In the genomic region with DNA sequence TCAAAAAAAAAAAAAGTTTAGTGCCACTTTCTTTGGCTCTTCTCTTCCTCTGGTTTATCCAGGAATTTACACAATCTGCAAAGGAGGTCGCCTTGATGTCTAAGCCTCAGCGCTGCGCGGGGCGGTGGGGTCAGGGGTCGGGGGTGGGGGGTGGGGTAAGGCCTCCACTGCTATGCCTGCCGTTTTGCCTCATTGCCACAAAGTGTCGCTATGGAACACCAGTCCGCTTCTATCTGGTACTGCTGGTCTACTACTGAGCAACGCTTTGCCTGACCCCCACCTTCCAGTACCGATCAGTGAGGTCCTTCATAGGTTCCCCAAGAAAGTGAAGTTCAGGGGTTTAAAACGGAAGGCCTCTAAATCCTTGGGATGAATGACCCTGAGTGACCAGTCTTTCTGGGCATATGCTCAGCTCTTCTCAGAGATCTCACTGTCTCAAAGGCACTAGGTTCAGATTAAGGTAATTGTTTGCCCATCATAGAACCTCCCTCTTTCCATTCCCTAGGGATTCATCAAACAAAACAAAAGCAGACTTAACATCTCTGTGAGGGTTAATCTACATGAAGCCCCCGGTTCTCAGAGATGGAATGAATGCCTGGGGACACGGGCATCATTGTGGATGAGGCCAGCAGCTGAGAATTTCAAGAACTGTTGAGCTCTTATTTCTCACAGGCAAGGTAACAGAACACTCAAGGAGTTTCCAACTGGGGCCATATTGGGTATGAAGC, we compare ENCODE assay signal across 14 cellular contexts. TPM values are rescaled to one million over a fixed set of nuclear protein-coding genes. Genes with fewer than 3 reads are reported as not detected.
DNase-seq lines count a peak whose midpoint lies in the region; ATAC-seq, FAIRE-seq and TF ChIP-seq lines count a peak whose summit lies in the region.
"Had no signal": no experiment of that assay in that cellular context is flagged by ENCODE, and none has a peak within 500 bp of the region (broad histone marks: within the 10 kb centered on the region; RNA-seq: fewer than 3 reads in every experiment).

No MANE protein-coding gene starts in this region.

- no peaks in the 10 kb centered on the region for H3K9me1 ChIP-seq in IMR-90 (ENCODE audit: insufficient read depth, low read length)

- H3K23ac ChIP-seq in IMR-90 (ENCODE audit: low read depth, low read length), result no peak overlapping the region
- H3K23ac ChIP-seq in H1 (ENCODE audit: insufficient read length), result no peak overlapping the region

- H3K79me1 ChIP-seq in IMR-90 (ENCODE audit: low read depth in 1 of 2, low read length in 2 of 2) (no peaks in the 10 kb centered on the region), H1 (ENCODE audit: low read depth, low read length) (no peaks in the 10 kb centered on the region)

- H4K8ac ChIP-seq in IMR-90 (ENCODE audit: low read depth in 2 of 2, low read length in 2 of 2) (no peak overlapping the region), H1 (ENCODE audit: extremely low read depth, insufficient read depth, low read length) (no peak overlapping the region)

- no peak overlapping the region for H4K5ac ChIP-seq in IMR-90 (ENCODE audit: low read depth, low read length)
- no peak overlapping the region for H4K5ac ChIP-seq in H1 (ENCODE audit: insufficient read length, low read depth, low read length)

- TF ChIP-seq POLR2A in IMR-90 (IDR thresholded peaks at IDR 0.05; ENCODE audit: low read depth, low read length) (no peak), H1 (IDR thresholded peaks at IDR 0.05; ENCODE audit: control extremely low read depth in 1 of 2, low read depth in 2 of 2, low read length in 2 of 2) (no peak)

- no peak overlapping the region for H3K4me3 ChIP-seq in IMR-90 (ENCODE audit: insufficient read depth, low read depth, low read length)
- H3K4me3 ChIP-seq in H1 (ENCODE audit: extremely low read depth in 1 of 4, insufficient read depth in 2 of 4, low read depth in 3 of 4, low read length in 4 of 4), result 0 out of 8 replicates have a peak overlapping the region, but pooled peaks of 1 of the 4 experiments have one; percentile 32
- H3K4me3 ChIP-seq in small intestine (ENCODE audit: low read depth in 1 of 2, low read length in 2 of 2), result no peak overlapping the region
- H3K4me3 ChIP-seq: colonic mucosa, Peyer's patch had no signal

- FAIRE-seq in H1 (lab: Jason Lieb, UNC), result peak; percentile 78
- FAIRE-seq in small intestine (lab: Jason Lieb, UNC), result no peak

- no peaks in the 10 kb centered on the region for H3K4me1 Mint-ChIP-seq in activated naive CD4-positive, alpha-beta T cell treated with anti-CD3 and anti-CD28 coated beads for 36 hours (ENCODE audit: low read depth)
- no peaks in the 10 kb centered on the region for H3K4me1 Mint-ChIP-seq in T-helper 2 cell treated with Interferon-gamma antibody and Interleukin-4, amounts not matched to agents 5 μg/mL and 100 μg/mL, for 36 hours (ENCODE audit: low read depth)

- H2AFZ ChIP-seq in IMR-90 (replicated peaks; ENCODE audit: low read length, poor library complexity), result no peak overlapping the region
- no peak overlapping the region for H2AFZ ChIP-seq in H1 (ENCODE audit: low read length)

- H2BK120ac ChIP-seq in IMR-90 (ENCODE audit: low read depth, low read length), result no peak overlapping the region
- H2BK120ac ChIP-seq in H1 (replicated peaks; ENCODE audit: low read depth, low read length), result no peak overlapping the region

- H3K18ac ChIP-seq in IMR-90 (ENCODE audit: low read depth, low read length), result no peak overlapping the region
- H3K18ac ChIP-seq in H1 (ENCODE audit: extremely low read depth, low read length), result no peak overlapping the region

- no peak overlapping the region for H3K9ac ChIP-seq in IMR-90 (ENCODE audit: low read depth, low read length)
- H3K9ac ChIP-seq in H1 (replicated peaks in 1 of 4; ENCODE audit: extremely low read depth in 1 of 4, low read depth in 3 of 4, low read length in 3 of 4), result no peak overlapping the region

- TF ChIP-seq CTCF in IMR-90 (conservative IDR thresholded peaks at IDR 0.05; ENCODE audit: low read depth, low read length), result no peak
- peak; percentile 34 to 66 (median 55); a peak in 3 of 4 replicates for TF ChIP-seq CTCF in H1 (IDR thresholded peaks at IDR 0.05; ENCODE audit: control extremely low read depth in 1 of 3, insufficient read depth in 1 of 3, low read depth in 1 of 3, low read length in 3 of 3)

- no peak overlapping the region for H3K4me3 Mint-ChIP-seq in activated naive CD4-positive, alpha-beta T cell treated with anti-CD3 and anti-CD28 coated beads for 36 hours
- no peak overlapping the region for H3K4me3 Mint-ChIP-seq in T-helper 2 cell treated with Interferon-gamma antibody and Interleukin-4, amounts not matched to agents 5 μg/mL and 100 μg/mL, for 36 hours
- H3K4me3 Mint-ChIP-seq: activated naive CD8-positive, alpha-beta T cell; T-helper 1 cell treated with Interleukin-12 subunit alpha and Interleukin-12 subunit beta and Interleukin-4 antibody, amounts not matched to agents 30 μg/mL and 1 μg/mL, for 36 hours had no signal

- H3K79me2 ChIP-seq in H1 (ENCODE audit: control insufficient read depth in 1 of 2, insufficient read depth in 2 of 2, low read length in 2 of 2), result no peaks in the 10 kb centered on the region

- no peaks in the 10 kb centered on the region for H3K36me3 ChIP-seq in IMR-90 (ENCODE audit: control insufficient read depth, insufficient read depth, low read length)
- H3K36me3 ChIP-seq in H1 (ENCODE audit: control insufficient read depth in 2 of 4, insufficient read depth in 4 of 4, low read length in 3 of 4), result no peaks in the 10 kb centered on the region
- H3K36me3 ChIP-seq in small intestine (ENCODE audit: control insufficient read depth in 2 of 2, insufficient read depth in 2 of 2, low read length in 2 of 2), result no peaks in the 10 kb centered on the region
- H3K36me3 ChIP-seq: colonic mucosa, Peyer's patch had no signal

- no peak overlapping the region for H2BK12ac ChIP-seq in H1 (ENCODE audit: low read depth, low read length)

- no peak overlapping the region for H2AK5ac ChIP-seq in IMR-90 (ENCODE audit: low read depth, low read length)
- H2AK5ac ChIP-seq in H1 (ENCODE audit: low read depth, low read length), result no peak overlapping the region

- H3K56ac ChIP-seq in IMR-90 (ENCODE audit: extremely low read depth, insufficient read depth, low read length), result no peak overlapping the region
- H3K56ac ChIP-seq in H1 (replicated peaks; ENCODE audit: insufficient read length, low read depth, low read length), result no peak overlapping the region

- H3K4ac ChIP-seq in IMR-90 (ENCODE audit: low read depth, low read length) (no peak overlapping the region), H1 (replicated peaks; ENCODE audit: insufficient read length, low read depth, low read length) (no peak overlapping the region)

- no TSS peak for BruUV-seq in IMR-90 (replicated peaks; lab: Mats Ljungman, UMichigan)

- DNase-seq in activated naive CD4-positive, alpha-beta T cell treated with anti-CD3 and anti-CD28 coated beads for 36 hours, result peak; percentile 25
- DNase-seq in activated naive CD4-positive, alpha-beta T cell treated with anti-CD3 and anti-CD28 coated beads, Interleukin-2, amount 50 U/mL, for 16 hours, result no peak
- DNase-seq in IMR-90 (no peak), H1 (ENCODE audit: low read depth in 1 of 2, low spot score in 2 of 2) (peak in 1 of 2 experiments; percentile 47), small intestine (peak; percentile 4), NCI-H1417 treated with DMSO at 0.1 percent for 48 hours (lab: John Stamatoyannopoulos, UW) (no peak)
- no peak for DNase-seq in T-helper 2 cell treated with Interferon-gamma antibody and Interleukin-4, amounts not matched to agents 5 μg/mL and 100 μg/mL, for 36 hours (ENCODE audit: low spot score)
- DNase-seq in activated CD8-positive, alpha-beta memory T cell treated with anti-CD3 and anti-CD28 coated beads, Interleukin-2, amount 50 U/mL, for 48 hours, result no peak
- DNase-seq: ACHN, Caco-2, colonic mucosa, Peyer's patch had no signal

- no peak overlapping the region for H3K27ac Mint-ChIP-seq in activated naive CD4-positive, alpha-beta T cell treated with anti-CD3 and anti-CD28 coated beads for 36 hours
- no peak overlapping the region for H3K27ac Mint-ChIP-seq in T-helper 2 cell treated with Interferon-gamma antibody and Interleukin-4, amounts not matched to agents 5 μg/mL and 100 μg/mL, for 36 hours
- H3K27ac Mint-ChIP-seq: activated naive CD8-positive, alpha-beta T cell; T-helper 1 cell treated with Interleukin-12 subunit alpha and Interleukin-12 subunit beta and Interleukin-4 antibody, amounts not matched to agents 30 μg/mL and 1 μg/mL, for 36 hours had no signal

- H3K27me3 ChIP-seq in IMR-90 (ENCODE audit: control insufficient read depth, insufficient read depth, low read length), result peaks cover 4% of the 10 kb centered on the region; the same call in 1 of the 2 replicates
- no peaks in the 10 kb centered on the region for H3K27me3 ChIP-seq in H1 (replicated peaks in 1 of 4; ENCODE audit: control insufficient read depth in 3 of 4, extremely low read depth in 1 of 4, insufficient read depth in 3 of 4, low read length in 3 of 4)
- H3K27me3 ChIP-seq in small intestine (ENCODE audit: control insufficient read depth in 2 of 2, insufficient read depth in 2 of 2, low read length in 2 of 2), result no peaks in the 10 kb centered on the region
- H3K27me3 ChIP-seq: colonic mucosa, Peyer's patch had no signal

- in situ Hi-C loops in IMR-90 (cut with MboI; ENCODE audit: low sequenced_read_pairs), result no loop called here

- H2BK20ac ChIP-seq in IMR-90 (ENCODE audit: low read depth, low read length) (no peak overlapping the region), H1 (ENCODE audit: low read length) (no peak overlapping the region)

- H2BK5ac ChIP-seq in IMR-90 (ENCODE audit: low read depth, low read length, poor library complexity, severe bottlenecking), result no peak overlapping the region
- H2BK5ac ChIP-seq in H1 (ENCODE audit: low read depth, low read length), result no peak overlapping the region

- CTCF ChIA-PET in activated naive CD4-positive, alpha-beta T cell treated with anti-CD3 and anti-CD28 coated beads for 36 hours (lab: Charles Lee), result interaction anchor here (0.7 kb wide), 1 partner anchor 17 kb away, joined by 3 read pairs; no protein-coding TSS in a partner anchor
- CTCF ChIA-PET in IMR-90 (lab: Yijun Ruan, JAX) (no interaction called here), H1 (lab: Charles Lee; ENCODE audit: partially characterized antibody) (interaction anchor here (0.8 to 1.3 kb wide), 4 partner anchors 10 to 61 kb away, joined by 3 to 5 read pairs (median 3); a partner anchor contains a TSS)

- TF ChIP-seq RAD21 in IMR-90 (IDR thresholded peaks at IDR 0.05; ENCODE audit: low read length), result peak; percentile 8; the same call in 1 of the 2 replicates
- peak; percentile 49 to 60 for TF ChIP-seq RAD21 in H1 (IDR thresholded peaks at IDR 0.05 in 1 of 2, conservative IDR thresholded peaks at IDR 0.05 in 1 of 2; ENCODE audit: low read depth in 2 of 2, low read length in 2 of 2)

- H3K9me3 ChIP-seq in IMR-90 (ENCODE audit: control insufficient read depth, insufficient read depth, low read length) (no peaks in the 10 kb centered on the region), H1 (ENCODE audit: insufficient read depth in 2 of 2, low read depth in 1 of 2, low read length in 1 of 2) (no peaks in the 10 kb centered on the region), small intestine (ENCODE audit: control insufficient read depth, low read depth) (no peaks in the 10 kb centered on the region)
- H3K9me3 ChIP-seq: Caco-2, colonic mucosa, Peyer's patch had no signal

- TF ChIP-seq EP300 in H1 (IDR thresholded peaks at IDR 0.05; ENCODE audit: borderline replicate concordance in 1 of 2, low read depth in 2 of 2, low read length in 2 of 2), result no peak

- H3K27me3 Mint-ChIP-seq in activated naive CD4-positive, alpha-beta T cell treated with anti-CD3 and anti-CD28 coated beads for 36 hours (ENCODE audit: low read depth), result no peaks in the 10 kb centered on the region
- H3K27me3 Mint-ChIP-seq in T-helper 2 cell treated with Interferon-gamma antibody and Interleukin-4, amounts not matched to agents 5 μg/mL and 100 μg/mL, for 36 hours (ENCODE audit: low read depth), result peaks cover 20% of the 10 kb centered on the region

- H4K20me1 ChIP-seq in IMR-90 (ENCODE audit: insufficient read depth, low read length) (no peaks in the 10 kb centered on the region), H1 (replicated peaks in 1 of 2; ENCODE audit: control insufficient read depth in 1 of 2, insufficient read depth in 2 of 2, low read length in 2 of 2) (no peaks in the 10 kb centered on the region)

- H3K14ac ChIP-seq in IMR-90 (replicated peaks; ENCODE audit: low read depth, low read length) (no peak overlapping the region), H1 (ENCODE audit: insufficient read length) (no peak overlapping the region)

- WGBS in IMR-90 (ENCODE audit: extremely low coverage in 2 of 2, insufficient read length in 1 of 2), 2 experiments, result 30% methylated on average over 3 of the region's 14 CpGs; no CpG with 5 or more reads in 1 of the 2 experiments
- 24% methylated on average over 6 of the region's 14 CpGs; no CpG with 5 or more reads in 1 of the 2 experiments for WGBS in H1 (ENCODE audit: extremely low coverage in 1 of 2, insufficient coverage in 1 of 2, insufficient read length in 1 of 2, insufficient replicate concordance in 2 of 2, low coverage in 1 of 2, low lambda C conversion rate in 2 of 2, missing lambda C conversion rate in 1 of 2), 2 experiments
- WGBS in small intestine, 3 donors, result 36 to 48% (median 42%) methylated on average over 13 to 14 of the region's 14 CpGs

- no peak overlapping the region for H2BK15ac ChIP-seq in IMR-90 (ENCODE audit: low read depth, low read length)
- H2BK15ac ChIP-seq in H1 (ENCODE audit: low read length), result no peak overlapping the region

- intact Hi-C loops in activated naive CD4-positive, alpha-beta T cell treated with anti-CD3 and anti-CD28 coated beads for 36 hours (cut with micrococcal nuclease), result loop anchor here (2.0 kb wide), 2 partner anchors 363 to 633 kb away; no protein-coding TSS in a partner anchor
- intact Hi-C loops in IMR-90 (cut with micrococcal nuclease), result no loop called here

- dilution Hi-C loops in IMR-90 (cut with HindIII; ENCODE audit: low sequenced_read_pairs, unreplicated experiment), result no loop called here

- H3K27ac ChIP-seq in IMR-90 (ENCODE audit: insufficient read depth, low read length) (no peak overlapping the region), H1 (ENCODE audit: low read depth, low read length) (no peak overlapping the region), small intestine (ENCODE audit: low read depth in 1 of 2, low read length in 1 of 2) (no peak overlapping the region)
- H3K27ac ChIP-seq: colonic mucosa, Peyer's patch had no signal

- no peaks in the 10 kb centered on the region for H3K4me1 ChIP-seq in IMR-90 (ENCODE audit: control insufficient read depth, insufficient read depth, low read length)
- no peaks in the 10 kb centered on the region for H3K4me1 ChIP-seq in H1 (replicated peaks in 1 of 4; ENCODE audit: control insufficient read depth in 3 of 4, insufficient read depth in 4 of 4, low read length in 3 of 4)
- no peaks in the 10 kb centered on the region for H3K4me1 ChIP-seq in small intestine (ENCODE audit: control insufficient read depth in 2 of 2, insufficient read depth in 1 of 2, low read depth in 1 of 2, low read length in 1 of 2)
- H3K4me1 ChIP-seq: Caco-2, colonic mucosa, Peyer's patch had no signal

- H2AK9ac ChIP-seq in IMR-90 (replicated peaks; ENCODE audit: low read depth, low read length, poor library complexity), result peak overlapping the region; percentile 42

- ATAC-seq in IMR-90 (ENCODE audit: low read depth), result 0 out of 2 replicates have a peak, but pooled peaks have one; percentile 27

- H3K4me2 ChIP-seq in IMR-90 (ENCODE audit: low read depth, low read length), result no peak overlapping the region
- H3K4me2 ChIP-seq in H1 (ENCODE audit: insufficient read depth in 1 of 2, low read depth in 2 of 2, low read length in 2 of 2), result peak overlapping the region; percentile 1 to 42; a peak in 3 of 4 replicates

- POLR2A ChIA-PET in IMR-90 (lab: Charles Lee; ENCODE audit: unreplicated experiment) (no interaction called here), H1 (lab: Charles Lee; ENCODE audit: partially characterized antibody) (interaction anchor here (0.7 kb wide), 1 partner anchor 107 kb away, joined by 3 read pairs; a partner anchor contains a TSS)

- no peak overlapping the region for H4K91ac ChIP-seq in IMR-90 (ENCODE audit: insufficient read depth, low read depth, low read length)
- H4K91ac ChIP-seq in H1 (replicated peaks; ENCODE audit: insufficient read length, low read length), result no peak overlapping the region

- H3K9me3 Mint-ChIP-seq in activated naive CD4-positive, alpha-beta T cell treated with anti-CD3 and anti-CD28 coated beads for 36 hours, result no peaks in the 10 kb centered on the region
- H3K9me3 Mint-ChIP-seq in T-helper 2 cell treated with Interferon-gamma antibody and Interleukin-4, amounts not matched to agents 5 μg/mL and 100 μg/mL, for 36 hours, result no peaks in the 10 kb centered on the region
- H3K9me3 Mint-ChIP-seq: T-helper 1 cell treated with Interleukin-12 subunit alpha and Interleukin-12 subunit beta and Interleukin-4 antibody, amounts not matched to agents 30 μg/mL and 1 μg/mL, for 36 hours had no signal

- H3K23me2 ChIP-seq in H1 (ENCODE audit: low read depth, low read length), result no peaks in the 10 kb centered on the region

- H3K36me3 Mint-ChIP-seq in activated naive CD4-positive, alpha-beta T cell treated with anti-CD3 and anti-CD28 coated beads for 36 hours (ENCODE audit: low read depth), result no peaks in the 10 kb centered on the region
- no peaks in the 10 kb centered on the region for H3K36me3 Mint-ChIP-seq in T-helper 2 cell treated with Interferon-gamma antibody and Interleukin-4, amounts not matched to agents 5 μg/mL and 100 μg/mL, for 36 hours (ENCODE audit: low read depth)
- H3K36me3 Mint-ChIP-seq: activated naive CD8-positive, alpha-beta T cell had no signal

RNA-seq across cellular contexts. Expression of a gene that starts 16.9 kb away (rescaled TPM):
- 10 to 100 TPM; 24.4 to 26.1 TPM for total RNA-seq in activated naive CD4-positive, alpha-beta T cell treated with anti-CD3 and anti-CD28 coated beads for 36 hours
- total RNA-seq in IMR-90 (2012; rRNA removed), result 8.8 and 14.4 TPM in 2 replicates
- polyA plus RNA-seq in IMR-90 (2012; rRNA removed) (20.4 and 22.1 TPM in 2 replicates), H1 (2011; rRNA removed) (15.1 and 18.0 TPM in 2 replicates), small intestine (10 to 100 TPM; 28.4 to 43.8 (median 36.0) TPM)
- polyA plus RNA-seq in IMR-90 (2012; cell fraction: cytosol; rRNA removed), result 12.5 and 20.2 TPM in 2 replicates
- polyA plus RNA-seq in IMR-90 (2012; cell fraction: nucleus; rRNA removed; ENCODE audit: low replicate concordance), result 4.4 and 10.8 TPM in 2 replicates
- 44.2 and 49.4 TPM in 2 replicates for total RNA-seq in H1 (2021; fragmentation: NEBNext Ultra II Directional; extraction: Animal tissue kit (Norgen Biotek cat#: 25700))
- polyA plus RNA-seq in H1 (2011; cell fraction: cytosol; rRNA removed), result 34.5 TPM
- polyA plus RNA-seq in H1 (2011; cell fraction: nucleus; rRNA removed), result 11.3 TPM
- polyA plus RNA-seq in H1 (2012, experiment 1 of 2), result 57.5 to 67.9 TPM (median 63.7 TPM) in 4 replicates
- 30.4 TPM for polyA plus RNA-seq in H1 (2012, experiment 2 of 2)
- 35.2 TPM for polyA plus RNA-seq in H1 (2013, experiment 1 of 2)
- 34.4 TPM for polyA plus RNA-seq in H1 (2013, experiment 2 of 2)
- 5.2 and 5.5 TPM in 2 replicates for polyA minus RNA-seq in H1 (2011; rRNA and poly(A)+ RNA removed)
- 6.8 TPM for polyA minus RNA-seq in H1 (2011; cell fraction: cytosol; rRNA and poly(A)+ RNA removed)
- 4.1 TPM for polyA minus RNA-seq in H1 (2011; cell fraction: nucleus; rRNA and poly(A)+ RNA removed)

Comparison
In these comparisons a context has a peak if more than half of its experiments do, and no peak if none do; other contexts are left out.
1. DNase-seq: peak in activated naive CD4-positive, alpha-beta T cell treated with anti-CD3 and anti-CD28 coated beads for 36 hours (single experiment) and small intestine (single experiment); none in activated naive CD4-positive, alpha-beta T cell treated with anti-CD3 and anti-CD28 coated beads, Interleukin-2, amount 50 U/mL, for 16 hours (single experiment), IMR-90 (single experiment), T-helper 2 cell treated with Interferon-gamma antibody and Interleukin-4, amounts not matched to agents 5 μg/mL and 100 μg/mL, for 36 hours (single experiment), NCI-H1417 treated with DMSO at 0.1 percent for 48 hours (single experiment) and activated CD8-positive, alpha-beta memory T cell treated with anti-CD3 and anti-CD28 coated beads, Interleukin-2, amount 50 U/mL, for 48 hours (single experiment).